ENCODE assay signal across 10 cellular contexts in the genomic region with DNA sequence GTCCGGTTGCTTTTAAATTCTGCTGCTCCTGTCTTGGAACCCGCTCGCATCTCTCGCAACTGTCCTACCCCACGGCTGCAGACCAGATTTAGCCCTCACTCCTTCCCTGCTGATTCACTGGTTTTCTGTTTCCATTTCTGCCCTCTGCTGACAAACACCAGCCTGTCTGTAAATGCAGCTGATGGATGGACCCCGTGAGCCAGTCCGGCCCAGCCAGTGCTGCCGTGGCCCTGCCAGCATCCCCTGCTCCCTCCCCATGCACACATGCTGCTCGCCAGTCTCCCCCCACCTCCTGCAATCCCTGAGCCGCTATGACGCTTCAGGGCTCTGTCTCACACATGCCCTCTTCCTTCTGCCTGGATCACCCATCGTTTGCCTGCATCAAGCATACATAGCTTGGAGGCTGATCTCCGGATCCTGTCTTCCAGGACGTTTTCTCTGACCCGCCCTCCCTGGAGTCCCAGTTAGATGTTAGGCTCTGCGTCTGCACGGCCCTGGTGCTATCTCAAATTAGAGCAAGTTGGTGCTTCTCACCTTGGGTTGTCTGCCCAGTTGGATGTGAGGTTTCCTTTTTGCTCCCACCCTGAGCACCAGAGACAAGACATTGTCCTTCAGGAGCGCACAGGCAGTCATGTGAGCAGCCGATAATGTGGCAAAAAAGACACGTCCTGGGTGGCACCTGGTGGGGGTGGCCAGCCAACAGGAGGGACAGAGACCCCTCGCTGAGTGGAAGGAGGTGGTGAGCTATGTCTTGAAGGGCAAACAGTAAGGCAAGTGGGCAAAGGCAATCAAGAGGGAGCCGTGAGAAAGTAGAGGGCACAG. TPM values are rescaled to one million over a fixed set of nuclear protein-coding genes. Genes with fewer than 3 reads are reported as not detected.
A peak's percentile ranks its signal among the peaks of the same experiment; 100 is the strongest.
DNase-seq lines count a peak whose midpoint lies in the region; ATAC-seq and TF ChIP-seq lines count a peak whose summit lies in the region.
"Had no signal": no experiment of that assay in that cellular context is flagged by ENCODE, and none has a peak within 500 bp of the region (broad histone marks: within the 10 kb centered on the region; RNA-seq: fewer than 3 reads in every experiment).

No MANE protein-coding gene starts in this region.

- H3K27me3 ChIP-seq in osteoblast (ENCODE audit: insufficient read depth, low read length), result peaks cover 35% of the 10 kb centered on the region

- no peak overlapping the region for H3K27ac ChIP-seq in osteoblast (ENCODE audit: low read depth, low read length)

- H3K27ac Mint-ChIP-seq in CD14-positive monocyte, result peak overlapping the region in 1 of 7 donors; percentile 55

- no peaks in the 10 kb centered on the region for H3K4me1 Mint-ChIP-seq in CD14-positive monocyte

- H3K4me1 ChIP-seq in osteoblast (ENCODE audit: insufficient read depth, low read length), result no peaks in the 10 kb centered on the region

- no peaks in the 10 kb centered on the region for H3K79me2 ChIP-seq in osteoblast (ENCODE audit: insufficient read depth, low read length)

- H3K4me3 ChIP-seq in osteoblast (ENCODE audit: insufficient read depth, low read length), result peak overlapping the region; percentile 30
- H3K4me3 ChIP-seq: smooth muscle cell had no signal

- H3K9me3 ChIP-seq in osteoblast (ENCODE audit: low read depth, low read length), result no peaks in the 10 kb centered on the region

- H3K36me3 Mint-ChIP-seq in CD14-positive monocyte, result no peaks in the 10 kb centered on the region

- H4K20me1 ChIP-seq in osteoblast (ENCODE audit: insufficient read depth, low read length), result peaks cover 2% of the 10 kb centered on the region

- H3K4me2 ChIP-seq in osteoblast (ENCODE audit: insufficient read depth, low read length), result peak overlapping the region; percentile 62
- H3K4me2 ChIP-seq: smooth muscle cell had no signal

- TF ChIP-seq CTCF in osteoblast (IDR thresholded peaks at IDR 0.05; ENCODE audit: extremely low read depth, low read depth, low read length) (no peak), CD14-positive monocyte (IDR thresholded peaks at IDR 0.05) (no peak)

- no peak overlapping the region for H3K4me3 Mint-ChIP-seq in CD14-positive monocyte

- no peaks in the 10 kb centered on the region for H3K36me3 ChIP-seq in osteoblast (ENCODE audit: insufficient read depth, low read length)

- ATAC-seq in SK-N-SH treated with all-trans-retinoic acid at 6 μM for 48 hours, result peak; percentile 47
- no peak for ATAC-seq in HG02588 (IDR thresholded peaks at IDR 0.05; ENCODE audit: unreplicated experiment)

- intact Hi-C loops in head of caudate nucleus (cut with DNase I) (no loop called here), CD14-positive monocyte (cut with micrococcal nuclease) (no loop called here)

- peaks cover 0 to 4% (median 2%) of the 10 kb centered on the region in 3 donors for H3K27me3 Mint-ChIP-seq in CD14-positive monocyte (ENCODE audit: low read depth in 3 of 3)

- peak; percentile 39 for DNase-seq in ELR (ENCODE audit: low read depth)
- DNase-seq in head of caudate nucleus, result peak; percentile 51 to 89 (median 74)
- DNase-seq in osteoblast (ENCODE audit: insufficient read length, low spot score, missing footprints), result peak; percentile 95
- no peak for DNase-seq in CD14-positive monocyte (ENCODE audit: low spot score)
- no peak for DNase-seq in NCI-H774 (lab: John Stamatoyannopoulos, UW)
- DNase-seq in DMS153 (lab: John Stamatoyannopoulos, UW), result no peak
- DNase-seq: NCI-H345 had no signal

- H3K9me3 Mint-ChIP-seq in CD14-positive monocyte, result peaks cover 0 to 2% (median 0%) of the 10 kb centered on the region in 7 donors

- H2AFZ ChIP-seq in osteoblast (ENCODE audit: low read length), result no peak overlapping the region

TF ChIP-seq in SK-N-SH treated with all-trans-retinoic acid at 6 μM for 48 hours, 23 proteins besides CTCF, POLR2A, EP300 and RAD21:
- TF ChIP-seq GLIS3 (CRISPR knock-in tag; IDR thresholded peaks at IDR 0.05) (no peak), ZNF70 (CRISPR knock-in tag; IDR thresholded peaks at IDR 0.05) (no peak), ARNTL (CRISPR knock-in tag; IDR thresholded peaks at IDR 0.05; ENCODE audit: borderline replicate concordance, low read depth) (no peak), BACH2 (CRISPR knock-in tag; IDR thresholded peaks at IDR 0.05; ENCODE audit: borderline replicate concordance) (no peak), PPARA (CRISPR knock-in tag; IDR thresholded peaks at IDR 0.05; ENCODE audit: borderline replicate concordance) (no peak), ZNF565 (CRISPR knock-in tag; conservative IDR thresholded peaks at IDR 0.05; ENCODE audit: low read depth) (no peak), ZFP30 (CRISPR knock-in tag; IDR thresholded peaks at IDR 0.05) (no peak), TOX (CRISPR knock-in tag; IDR thresholded peaks at IDR 0.05; ENCODE audit: borderline replicate concordance) (no peak), RARB (CRISPR knock-in tag; IDR thresholded peaks at IDR 0.05) (no peak), OSR1 (CRISPR knock-in tag; IDR thresholded peaks at IDR 0.05) (no peak), TCF4 (CRISPR knock-in tag; IDR thresholded peaks at IDR 0.05; ENCODE audit: borderline replicate concordance) (no peak), ZFP3 (CRISPR knock-in tag; IDR thresholded peaks at IDR 0.05) (no peak), ESRRG (CRISPR knock-in tag; IDR thresholded peaks at IDR 0.05) (no peak), CSDC2 (CRISPR knock-in tag; IDR thresholded peaks at IDR 0.05) (no peak), ZNF8 (CRISPR knock-in tag; IDR thresholded peaks at IDR 0.05) (no peak)
- TF ChIP-seq, protein P1, sequence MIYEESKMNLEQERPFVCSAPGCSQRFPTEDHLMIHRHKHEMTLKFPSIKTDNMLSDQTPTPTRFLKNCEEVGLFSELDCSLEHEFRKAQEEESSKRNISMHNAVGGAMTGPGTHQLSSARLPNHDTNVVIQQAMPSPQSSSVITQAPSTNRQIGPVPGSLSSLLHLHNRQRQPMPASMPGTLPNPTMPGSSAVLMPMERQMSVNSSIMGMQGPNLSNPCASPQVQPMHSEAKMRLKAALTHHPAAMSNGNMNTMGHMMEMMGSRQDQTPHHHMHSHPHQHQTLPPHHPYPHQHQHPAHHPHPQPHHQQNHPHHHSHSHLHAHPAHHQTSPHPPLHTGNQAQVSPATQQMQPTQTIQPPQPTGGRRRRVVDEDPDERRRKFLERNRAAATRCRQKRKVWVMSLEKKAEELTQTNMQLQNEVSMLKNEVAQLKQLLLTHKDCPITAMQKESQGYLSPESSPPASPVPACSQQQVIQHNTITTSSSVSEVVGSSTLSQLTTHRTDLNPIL (CRISPR knock-in tag; IDR thresholded peaks at IDR 0.05; ENCODE audit: low read depth), result no peak
- TF ChIP-seq, protein P2, sequence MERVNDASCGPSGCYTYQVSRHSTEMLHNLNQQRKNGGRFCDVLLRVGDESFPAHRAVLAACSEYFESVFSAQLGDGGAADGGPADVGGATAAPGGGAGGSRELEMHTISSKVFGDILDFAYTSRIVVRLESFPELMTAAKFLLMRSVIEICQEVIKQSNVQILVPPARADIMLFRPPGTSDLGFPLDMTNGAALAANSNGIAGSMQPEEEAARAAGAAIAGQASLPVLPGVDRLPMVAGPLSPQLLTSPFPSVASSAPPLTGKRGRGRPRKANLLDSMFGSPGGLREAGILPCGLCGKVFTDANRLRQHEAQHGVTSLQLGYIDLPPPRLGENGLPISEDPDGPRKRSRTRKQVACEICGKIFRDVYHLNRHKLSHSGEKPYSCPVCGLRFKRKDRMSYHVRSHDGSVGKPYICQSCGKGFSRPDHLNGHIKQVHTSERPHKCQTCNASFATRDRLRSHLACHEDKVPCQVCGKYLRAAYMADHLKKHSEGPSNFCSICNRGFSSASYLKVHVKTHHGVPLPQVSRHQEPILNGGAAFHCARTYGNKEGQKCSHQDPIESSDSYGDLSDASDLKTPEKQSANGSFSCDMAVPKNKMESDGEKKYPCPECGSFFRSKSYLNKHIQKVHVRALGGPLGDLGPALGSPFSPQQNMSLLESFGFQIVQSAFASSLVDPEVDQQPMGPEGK (CRISPR knock-in tag; IDR thresholded peaks at IDR 0.05; ENCODE audit: borderline replicate concordance), result no peak
- TF ChIP-seq, protein P3, sequence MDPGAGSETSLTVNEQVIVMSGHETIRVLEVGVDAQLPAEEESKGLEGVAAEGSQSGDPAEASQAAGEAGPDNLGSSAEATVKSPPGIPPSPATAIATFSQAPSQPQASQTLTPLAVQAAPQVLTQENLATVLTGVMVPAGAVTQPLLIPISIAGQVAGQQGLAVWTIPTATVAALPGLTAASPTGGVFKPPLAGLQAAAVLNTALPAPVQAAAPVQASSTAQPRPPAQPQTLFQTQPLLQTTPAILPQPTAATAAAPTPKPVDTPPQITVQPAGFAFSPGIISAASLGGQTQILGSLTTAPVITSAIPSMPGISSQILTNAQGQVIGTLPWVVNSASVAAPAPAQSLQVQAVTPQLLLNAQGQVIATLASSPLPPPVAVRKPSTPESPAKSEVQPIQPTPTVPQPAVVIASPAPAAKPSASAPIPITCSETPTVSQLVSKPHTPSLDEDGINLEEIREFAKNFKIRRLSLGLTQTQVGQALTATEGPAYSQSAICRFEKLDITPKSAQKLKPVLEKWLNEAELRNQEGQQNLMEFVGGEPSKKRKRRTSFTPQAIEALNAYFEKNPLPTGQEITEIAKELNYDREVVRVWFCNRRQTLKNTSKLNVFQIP (CRISPR knock-in tag; IDR thresholded peaks at IDR 0.05; ENCODE audit: borderline replicate concordance, low read depth), result no peak
- TF ChIP-seq, protein P4, sequence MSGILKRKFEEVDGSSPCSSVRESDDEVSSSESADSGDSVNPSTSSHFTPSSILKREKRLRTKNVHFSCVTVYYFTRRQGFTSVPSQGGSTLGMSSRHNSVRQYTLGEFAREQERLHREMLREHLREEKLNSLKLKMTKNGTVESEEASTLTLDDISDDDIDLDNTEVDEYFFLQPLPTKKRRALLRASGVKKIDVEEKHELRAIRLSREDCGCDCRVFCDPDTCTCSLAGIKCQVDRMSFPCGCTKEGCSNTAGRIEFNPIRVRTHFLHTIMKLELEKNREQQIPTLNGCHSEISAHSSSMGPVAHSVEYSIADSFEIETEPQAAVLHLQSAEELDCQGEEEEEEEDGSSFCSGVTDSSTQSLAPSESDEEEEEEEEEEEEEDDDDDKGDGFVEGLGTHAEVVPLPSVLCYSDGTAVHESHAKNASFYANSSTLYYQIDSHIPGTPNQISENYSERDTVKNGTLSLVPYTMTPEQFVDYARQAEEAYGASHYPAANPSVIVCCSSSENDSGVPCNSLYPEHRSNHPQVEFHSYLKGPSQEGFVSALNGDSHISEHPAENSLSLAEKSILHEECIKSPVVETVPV (CRISPR knock-in tag; IDR thresholded peaks at IDR 0.05), result no peak

RNA-seq across cellular contexts. Expression of a gene that starts 4.3 kb away (rescaled TPM):
- 1.4 TPM in 1 of 2 replicates, not detected in the other for total RNA-seq in osteoblast
- polyA plus RNA-seq in CD14-positive monocyte, result not detected
- polyA plus RNA-seq: smooth muscle cell had no signal

RNA-seq across cellular contexts. Expression of a gene that starts 49.7 kb away (rescaled TPM):
- total RNA-seq in osteoblast, result 17.7 and 20.3 TPM in 2 replicates
- polyA plus RNA-seq in CD14-positive monocyte, result 10 to 100 TPM in 1 of 2 donors, 1 to 10 TPM in 1; 8.8 to 11.7 TPM

Comparison
In these comparisons a context has a peak if more than half of its experiments do, and no peak if none do; other contexts are left out.
1. DNase-seq: peak in ELR (single experiment), head of caudate nucleus (42 of 42) and osteoblast (single experiment); none in CD14-positive monocyte (single experiment), NCI-H774 (single experiment) and DMS153 (single experiment).